ENCODE assay signal across 21 cellular contexts in genomic region chr4:4872148-4872903, GRCh38. TPM values are rescaled to one million over a fixed set of nuclear protein-coding genes. Genes with fewer than 3 reads are reported as not detected.
DNase-seq lines count a peak whose midpoint lies in the region; ATAC-seq and TF ChIP-seq lines count a peak whose summit lies in the region.
"Had no signal": no experiment of that assay in that cellular context is flagged by ENCODE, and none has a peak within 500 bp of the region (broad histone marks: within the 10 kb centered on the region; RNA-seq: fewer than 3 reads in every experiment).

No MANE protein-coding gene starts in this region.

- peaks cover 39% of the 10 kb centered on the region for H3K27me3 Mint-ChIP-seq in glutamatergic neuron (ENCODE audit: unreplicated experiment)

- H3K4me3 ChIP-seq in HEK293 (ENCODE audit: low read depth, low read length) (no peak overlapping the region), WERI-Rb-1 (ENCODE audit: low read depth, low read length) (no peak overlapping the region)
- H3K4me3 ChIP-seq: cardiac muscle cell, esophagus squamous epithelium, lower lobe of right lung, tibial artery had no signal

- H3K9me3 ChIP-seq in HEK293 (ENCODE audit: control insufficient read depth, insufficient read depth, low read depth, low read length) (no peaks in the 10 kb centered on the region), WERI-Rb-1 (ENCODE audit: severe bottlenecking) (no peaks in the 10 kb centered on the region)
- H3K9me3 ChIP-seq: BE2C, Caco-2, esophagus squamous epithelium, lower lobe of right lung, tibial artery had no signal

- DNase-seq in WERI-Rb-1: peak; percentile 70
- peak; percentile 55 for DNase-seq in glutamatergic neuron
- DNase-seq in posterior vena cava (ENCODE audit: low spot score): peak; percentile 78
- DNase-seq in retina: no peak
- DNase-seq in AG08396 (ENCODE audit: low spot score): no peak
- DNase-seq: activated CD4-positive, alpha-beta T cell treated with anti-CD3 and anti-CD28 coated beads, Interleukin-2, amount 10 ng/mL, durations not matched to agents 7 days and 5 days; activated CD8-positive, alpha-beta memory T cell treated with anti-CD3 and anti-CD28 coated beads, Interleukin-2, amount 50 U/mL, for 48 hours; activated effector memory CD4-positive, alpha-beta T cell treated with Interleukin-2 at 50 U/mL for 16 hours; BE2C; Caco-2; esophagus squamous epithelium; lower lobe of right lung; NCI-H146; NCI-H345; tibial artery had no signal

- H3K9me3 Mint-ChIP-seq in glutamatergic neuron (ENCODE audit: unreplicated experiment): no peaks in the 10 kb centered on the region
- H3K9me3 Mint-ChIP-seq: activated CD4-positive, alpha-beta T cell treated with anti-CD3 and anti-CD28 coated beads, Interleukin-2, amount 10 ng/mL, durations not matched to agents 7 days and 5 days had no signal

- peaks cover 5% of the 10 kb centered on the region for H3K4me1 Mint-ChIP-seq in glutamatergic neuron (ENCODE audit: low read depth, unreplicated experiment)

- no peaks in the 10 kb centered on the region for H3K4me1 ChIP-seq in HEK293 (ENCODE audit: control insufficient read depth, insufficient read depth, low read length)
- H3K4me1 ChIP-seq: BE2C, Caco-2, lower lobe of right lung had no signal

- no peak overlapping the region for H3K27ac Mint-ChIP-seq in glutamatergic neuron (ENCODE audit: unreplicated experiment)
- H3K27ac Mint-ChIP-seq: activated CD4-positive, alpha-beta T cell treated with anti-CD3 and anti-CD28 coated beads, Interleukin-2, amount 10 ng/mL, durations not matched to agents 7 days and 5 days; stimulated activated memory B cell treated with anti-CD40 and anti-IgM and Interleukin-4, amounts not matched to agents 10 μg/mL and 1 μg/mL and 100 μg/mL, for 72 hours had no signal

- peaks cover 68% of the 10 kb centered on the region for H3K27me3 ChIP-seq in WERI-Rb-1 (ENCODE audit: insufficient read depth, low read depth, severe bottlenecking)

- intact Hi-C loops in posterior vena cava (cut with DNase I): no loop called here

- peaks cover 4% of the 10 kb centered on the region for H3K36me3 Mint-ChIP-seq in glutamatergic neuron (ENCODE audit: unreplicated experiment)
- H3K36me3 Mint-ChIP-seq: stimulated activated memory B cell treated with anti-CD40 and anti-IgM and Interleukin-4, amounts not matched to agents 10 μg/mL and 1 μg/mL and 100 μg/mL, for 72 hours had no signal

- H3K27ac ChIP-seq in HEK293 (ENCODE audit: extremely low read depth, low read depth, low read length): no peak overlapping the region
- H3K27ac ChIP-seq in WERI-Rb-1: no peak overlapping the region
- H3K27ac ChIP-seq: cardiac muscle cell, esophagus squamous epithelium, lower lobe of right lung, tibial artery had no signal

- ATAC-seq in HG03378 (IDR thresholded peaks at IDR 0.05; ENCODE audit: unreplicated experiment): no peak
- ATAC-seq: HCT116; lower lobe of right lung; sciatic nerve; stimulated activated memory B cell treated with anti-CD40 and anti-IgM and Interleukin-4, amounts not matched to agents 10 μg/mL and 1 μg/mL and 100 μg/mL, for 72 hours had no signal

- POLR2A ChIA-PET in HEK293 (lab: Yijun Ruan, JAX): no interaction called here

- CTCF ChIA-PET in HEK293 (lab: Yijun Ruan, JAX): no interaction called here

- no peak for TF ChIP-seq CTCF in HEK293 (tag by site-specific recombination; IDR thresholded peaks at IDR 0.05)
- TF ChIP-seq CTCF in WERI-Rb-1 (IDR thresholded peaks at IDR 0.05; ENCODE audit: low read depth, low read length): peak; percentile 33; the same call in 1 of the 2 replicates
- TF ChIP-seq CTCF in glutamatergic neuron (IDR thresholded peaks at IDR 0.05; ENCODE audit: partially characterized antibody, unreplicated experiment): no peak

- H3K36me3 ChIP-seq in HEK293 (ENCODE audit: control insufficient read depth in 2 of 2, insufficient read depth in 1 of 2, low read length in 2 of 2): no peaks in the 10 kb centered on the region
- H3K36me3 ChIP-seq in WERI-Rb-1: no peaks in the 10 kb centered on the region
- H3K36me3 ChIP-seq: BE2C, cardiac muscle cell, esophagus squamous epithelium, lower lobe of right lung, tibial artery had no signal

- H3K4me3 Mint-ChIP-seq in glutamatergic neuron (ENCODE audit: unreplicated experiment): no peak overlapping the region
- H3K4me3 Mint-ChIP-seq: activated CD4-positive, alpha-beta T cell treated with anti-CD3 and anti-CD28 coated beads, Interleukin-2, amount 10 ng/mL, durations not matched to agents 7 days and 5 days; stimulated activated memory B cell treated with anti-CD40 and anti-IgM and Interleukin-4, amounts not matched to agents 10 μg/mL and 1 μg/mL and 100 μg/mL, for 72 hours had no signal

TF ChIP-seq in HEK293, 187 proteins besides CTCF, POLR2A, EP300 and RAD21:
- TF ChIP-seq, protein P1, sequence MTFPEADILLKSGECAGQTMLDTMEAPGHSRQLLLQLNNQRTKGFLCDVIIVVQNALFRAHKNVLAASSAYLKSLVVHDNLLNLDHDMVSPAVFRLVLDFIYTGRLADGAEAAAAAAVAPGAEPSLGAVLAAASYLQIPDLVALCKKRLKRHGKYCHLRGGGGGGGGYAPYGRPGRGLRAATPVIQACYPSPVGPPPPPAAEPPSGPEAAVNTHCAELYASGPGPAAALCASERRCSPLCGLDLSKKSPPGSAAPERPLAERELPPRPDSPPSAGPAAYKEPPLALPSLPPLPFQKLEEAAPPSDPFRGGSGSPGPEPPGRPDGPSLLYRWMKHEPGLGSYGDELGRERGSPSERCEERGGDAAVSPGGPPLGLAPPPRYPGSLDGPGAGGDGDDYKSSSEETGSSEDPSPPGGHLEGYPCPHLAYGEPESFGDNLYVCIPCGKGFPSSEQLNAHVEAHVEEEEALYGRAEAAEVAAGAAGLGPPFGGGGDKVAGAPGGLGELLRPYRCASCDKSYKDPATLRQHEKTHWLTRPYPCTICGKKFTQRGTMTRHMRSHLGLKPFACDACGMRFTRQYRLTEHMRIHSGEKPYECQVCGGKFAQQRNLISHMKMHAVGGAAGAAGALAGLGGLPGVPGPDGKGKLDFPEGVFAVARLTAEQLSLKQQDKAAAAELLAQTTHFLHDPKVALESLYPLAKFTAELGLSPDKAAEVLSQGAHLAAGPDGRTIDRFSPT (tag by site-specific recombination; IDR thresholded peaks at IDR 0.05): no peak
- TF ChIP-seq ZNF768 (tag by site-specific recombination; IDR thresholded peaks at IDR 0.05): 0 out of 2 replicates have a peak, but pooled peaks have one; percentile 12
- no peak for TF ChIP-seq ZNF530 (tag by site-specific recombination; IDR thresholded peaks at IDR 0.05; ENCODE audit: low read depth)
- no peak for TF ChIP-seq ZNF626 (tag by site-specific recombination; IDR thresholded peaks at IDR 0.05)
- no peak for TF ChIP-seq ZNF366 (tag by site-specific recombination; conservative IDR thresholded peaks at IDR 0.05)
- no peak for TF ChIP-seq SETDB1 (IDR thresholded peaks at IDR 0.05; ENCODE audit: insufficient read length, low read length)
- TF ChIP-seq OVOL3 (tag by site-specific recombination; IDR thresholded peaks at IDR 0.05): no peak

RNA-seq across cellular contexts. Expression of gene MSX1, which starts 12.9 kb away (rescaled TPM):
- 0.22 TPM for total RNA-seq in glutamatergic neuron (ENCODE audit: unreplicated experiment)
- total RNA-seq in posterior vena cava: 10 to 100 TPM in 1 of 2 donors, 1 to 10 TPM in 1; 7.0 to 20.8 TPM
- total RNA-seq: activated CD4-positive, alpha-beta T cell treated with anti-CD3 and anti-CD28 coated beads, Interleukin-2, amount 10 ng/mL, durations not matched to agents 7 days and 5 days had no signal

Comparison
In these comparisons a context has a peak if more than half of its experiments do, and no peak if none do; other contexts are left out.
1. DNase-seq: peak in WERI-Rb-1 (single experiment), glutamatergic neuron (single experiment) and posterior vena cava (single experiment); none in retina (single experiment) and AG08396 (single experiment).